8 cellular contexts compared by ENCODE assay signal in the genomic region with DNA sequence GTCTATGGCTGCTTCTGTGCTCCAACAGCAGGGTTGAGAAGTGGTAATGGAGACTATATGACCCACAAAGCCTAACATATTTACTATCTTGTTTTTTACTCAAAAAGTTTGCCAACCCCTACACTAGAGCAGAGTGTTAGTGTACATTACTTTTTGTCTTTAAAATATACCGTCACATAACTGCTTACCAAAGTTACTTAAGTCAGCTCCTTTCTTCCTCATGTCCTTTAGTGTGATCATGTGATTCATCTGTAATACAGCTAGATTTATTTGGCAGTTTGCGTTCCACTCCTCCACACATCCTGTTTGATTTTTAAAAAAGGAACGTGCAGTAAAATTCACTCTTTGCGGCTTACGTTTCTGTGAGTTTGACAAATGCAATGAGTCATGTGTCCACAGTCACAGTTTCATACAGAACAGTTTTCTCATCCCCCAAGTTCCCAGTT.
A peak's percentile ranks its signal among the peaks of the same experiment; 100 is the strongest.
DNase-seq lines count a peak whose midpoint lies in the region; ATAC-seq and TF ChIP-seq lines count a peak whose summit lies in the region.

No MANE protein-coding gene starts in this region.

- TF ChIP-seq CTCF in HFFc6 (IDR thresholded peaks at IDR 0.05) (no peak), NB4 (IDR thresholded peaks at IDR 0.05; ENCODE audit: low read depth, low read length) (no peak), brain microvascular endothelial cell (IDR thresholded peaks at IDR 0.05; ENCODE audit: low read depth, low read length, missing control alignments) (no peak)

- no peaks in the 10 kb centered on the region for H3K27me3 ChIP-seq in brain microvascular endothelial cell (replicated peaks)

- in situ Hi-C loops in brain microvascular endothelial cell (cut with HindIII; ENCODE audit: low pct_ligation_motif_present, low sequenced_read_pairs): no loop called here

- no peaks in the 10 kb centered on the region for H3K36me3 Mint-ChIP-seq in HFFc6 (ENCODE audit: low read depth)
- no peaks in the 10 kb centered on the region for H3K36me3 Mint-ChIP-seq in naive B cell

- peak; percentile 94 for DNase-seq in HFFc6
- DNase-seq in NB4 (ENCODE audit: low read depth): peak; percentile 87
- DNase-seq in brain microvascular endothelial cell: peak; percentile 89
- no peak for DNase-seq in naive B cell
- DNase-seq in NCI-H2196 (lab: John Stamatoyannopoulos, UW; ENCODE audit: unreplicated experiment): no peak
- no peak for DNase-seq in NCI-H2081 treated with DMSO at 0.1 percent for 48 hours (lab: John Stamatoyannopoulos, UW)
- no peak for DNase-seq in activated CD8-positive, alpha-beta memory T cell treated with anti-CD3 and anti-CD28 coated beads, Interleukin-2, amount 50 U/mL, for 48 hours

- H3K4me1 Mint-ChIP-seq in HFFc6 (ENCODE audit: low read depth): peaks cover 32% of the 10 kb centered on the region
- H3K4me1 Mint-ChIP-seq in naive B cell: peaks cover 12 to 29% (median 26%) of the 10 kb centered on the region in 3 donors

- H3K36me3 ChIP-seq in brain microvascular endothelial cell (replicated peaks): no peaks in the 10 kb centered on the region

- H3K4me3 Mint-ChIP-seq in HFFc6: peak overlapping the region; percentile 75
- H3K4me3 Mint-ChIP-seq in naive B cell: peak overlapping the region in 3 of 8 donors; percentile 12 to 73 (median 32)

- H3K27ac Mint-ChIP-seq in HFFc6: peak overlapping the region; percentile 92
- H3K27ac Mint-ChIP-seq in naive B cell: peak overlapping the region in 3 of 6 donors; percentile 27 to 30 (median 28)

- no peaks in the 10 kb centered on the region for H3K9me3 Mint-ChIP-seq in HFFc6
- no peaks in the 10 kb centered on the region for H3K9me3 Mint-ChIP-seq in naive B cell

- peak overlapping the region; percentile 85 for H3K27ac ChIP-seq in brain microvascular endothelial cell

- TF ChIP-seq POLR2A in GM18505 (IDR thresholded peaks at IDR 0.05; ENCODE audit: borderline replicate concordance, extremely low read depth, insufficient read depth, insufficient read length): no peak
- no peak for TF ChIP-seq POLR2A in NB4 (IDR thresholded peaks at IDR 0.05; ENCODE audit: extremely low read depth, insufficient read length)

- no peaks in the 10 kb centered on the region; the same call in 1 of the 2 replicates for H3K27me3 Mint-ChIP-seq in HFFc6 (ENCODE audit: insufficient read depth)
- peaks cover 0 to 5% (median 0%) of the 10 kb centered on the region in 3 donors for H3K27me3 Mint-ChIP-seq in naive B cell

- ATAC-seq in GM18505 (IDR thresholded peaks at IDR 0.05; ENCODE audit: unreplicated experiment) (peak; percentile 92), naive B cell (ENCODE audit: low read depth in 2 of 2) (peak; percentile 49 to 73)

- H3K4me3 ChIP-seq in NB4 (ENCODE audit: low read depth, low read length) (no peak overlapping the region), brain microvascular endothelial cell (ENCODE audit: low read depth, low read length) (no peak overlapping the region)

Comparison
In these comparisons a context has a peak if more than half of its experiments do, and no peak if none do; other contexts are left out.
1. DNase-seq: peak in HFFc6 (single experiment), NB4 (single experiment) and brain microvascular endothelial cell (single experiment); none in naive B cell (single experiment), NCI-H2196 (single experiment), NCI-H2081 treated with DMSO at 0.1 percent for 48 hours (single experiment) and activated CD8-positive, alpha-beta memory T cell treated with anti-CD3 and anti-CD28 coated beads, Interleukin-2, amount 50 U/mL, for 48 hours (single experiment).